1 cellular context compared by ENCODE assay signal in the genomic region with DNA sequence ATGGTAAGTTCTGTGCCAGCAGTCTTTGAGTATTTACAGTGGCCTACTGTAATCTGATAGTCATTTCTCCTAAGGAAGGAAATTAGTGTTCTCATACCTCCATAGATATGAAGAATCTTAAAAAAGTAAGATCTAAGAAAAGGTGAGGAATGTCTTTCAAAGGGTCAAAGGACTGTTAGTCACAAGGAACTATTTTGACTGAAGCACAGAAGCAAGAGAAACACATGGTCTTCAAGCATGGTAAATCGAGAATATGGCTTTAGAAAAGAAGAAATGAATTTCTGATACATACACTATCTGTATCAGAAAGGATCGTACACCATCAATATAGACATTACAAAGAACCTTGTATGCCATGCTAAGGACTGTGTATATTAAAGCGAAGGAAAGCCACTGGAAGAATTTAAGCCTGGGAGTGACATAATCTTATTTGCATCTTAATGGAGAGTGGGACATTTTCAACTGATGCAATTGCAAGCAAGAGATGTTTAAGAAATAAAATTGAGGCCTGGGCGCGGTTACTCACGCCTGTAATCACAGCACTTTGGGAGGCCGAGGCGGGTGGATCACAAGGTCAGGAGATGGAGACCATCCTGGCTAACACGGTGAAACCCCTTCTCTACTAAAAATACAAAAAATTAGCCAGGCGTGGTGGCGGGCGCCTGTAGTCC.
A peak's percentile ranks its signal among the peaks of the same experiment; 100 is the strongest.
TF ChIP-seq lines count a peak whose summit lies in the region.

No MANE protein-coding gene starts in this region.

TF ChIP-seq in K562, 482 proteins besides CTCF, POLR2A, EP300 and RAD21 (continues in another document):
- TF ChIP-seq SMARCB1 (IDR thresholded peaks at IDR 0.05; ENCODE audit: insufficient read length, low read depth) = no peak
- TF ChIP-seq HDAC2 (IDR thresholded peaks at IDR 0.05) = peak; percentile 29; the same call in 1 of the 2 replicates
- TF ChIP-seq FOXJ2 (tag; IDR thresholded peaks at IDR 0.05) = peak; percentile 23; the same call in 1 of the 2 replicates
- no peak for TF ChIP-seq MAZ (CRISPR knock-in tag; conservative IDR thresholded peaks at IDR 0.05 in 1 of 2, IDR thresholded peaks at IDR 0.05 in 1 of 2)
- TF ChIP-seq MEF2A (IDR thresholded peaks at IDR 0.05; ENCODE audit: control insufficient read depth, low read depth, low read length) = no peak
- no peak for TF ChIP-seq SIRT6 (IDR thresholded peaks at IDR 0.05; ENCODE audit: low read depth, low read length)
- TF ChIP-seq ESRRA (IDR thresholded peaks at IDR 0.05; ENCODE audit: borderline replicate concordance, low read depth) = peak; percentile 67; the same call in 1 of the 2 replicates
- no peak for TF ChIP-seq ZEB2 (IDR thresholded peaks at IDR 0.05)
- TF ChIP-seq TRIM24 (IDR thresholded peaks at IDR 0.05) = peak; percentile 89 to 96; a peak in 3 of 4 replicates
- no peak for TF ChIP-seq RFX7 (CRISPR knock-in tag; IDR thresholded peaks at IDR 0.05)
- peak; percentile 49; the same call in 1 of the 2 replicates for TF ChIP-seq ARID1B (IDR thresholded peaks at IDR 0.05)
- TF ChIP-seq, protein P1, sequence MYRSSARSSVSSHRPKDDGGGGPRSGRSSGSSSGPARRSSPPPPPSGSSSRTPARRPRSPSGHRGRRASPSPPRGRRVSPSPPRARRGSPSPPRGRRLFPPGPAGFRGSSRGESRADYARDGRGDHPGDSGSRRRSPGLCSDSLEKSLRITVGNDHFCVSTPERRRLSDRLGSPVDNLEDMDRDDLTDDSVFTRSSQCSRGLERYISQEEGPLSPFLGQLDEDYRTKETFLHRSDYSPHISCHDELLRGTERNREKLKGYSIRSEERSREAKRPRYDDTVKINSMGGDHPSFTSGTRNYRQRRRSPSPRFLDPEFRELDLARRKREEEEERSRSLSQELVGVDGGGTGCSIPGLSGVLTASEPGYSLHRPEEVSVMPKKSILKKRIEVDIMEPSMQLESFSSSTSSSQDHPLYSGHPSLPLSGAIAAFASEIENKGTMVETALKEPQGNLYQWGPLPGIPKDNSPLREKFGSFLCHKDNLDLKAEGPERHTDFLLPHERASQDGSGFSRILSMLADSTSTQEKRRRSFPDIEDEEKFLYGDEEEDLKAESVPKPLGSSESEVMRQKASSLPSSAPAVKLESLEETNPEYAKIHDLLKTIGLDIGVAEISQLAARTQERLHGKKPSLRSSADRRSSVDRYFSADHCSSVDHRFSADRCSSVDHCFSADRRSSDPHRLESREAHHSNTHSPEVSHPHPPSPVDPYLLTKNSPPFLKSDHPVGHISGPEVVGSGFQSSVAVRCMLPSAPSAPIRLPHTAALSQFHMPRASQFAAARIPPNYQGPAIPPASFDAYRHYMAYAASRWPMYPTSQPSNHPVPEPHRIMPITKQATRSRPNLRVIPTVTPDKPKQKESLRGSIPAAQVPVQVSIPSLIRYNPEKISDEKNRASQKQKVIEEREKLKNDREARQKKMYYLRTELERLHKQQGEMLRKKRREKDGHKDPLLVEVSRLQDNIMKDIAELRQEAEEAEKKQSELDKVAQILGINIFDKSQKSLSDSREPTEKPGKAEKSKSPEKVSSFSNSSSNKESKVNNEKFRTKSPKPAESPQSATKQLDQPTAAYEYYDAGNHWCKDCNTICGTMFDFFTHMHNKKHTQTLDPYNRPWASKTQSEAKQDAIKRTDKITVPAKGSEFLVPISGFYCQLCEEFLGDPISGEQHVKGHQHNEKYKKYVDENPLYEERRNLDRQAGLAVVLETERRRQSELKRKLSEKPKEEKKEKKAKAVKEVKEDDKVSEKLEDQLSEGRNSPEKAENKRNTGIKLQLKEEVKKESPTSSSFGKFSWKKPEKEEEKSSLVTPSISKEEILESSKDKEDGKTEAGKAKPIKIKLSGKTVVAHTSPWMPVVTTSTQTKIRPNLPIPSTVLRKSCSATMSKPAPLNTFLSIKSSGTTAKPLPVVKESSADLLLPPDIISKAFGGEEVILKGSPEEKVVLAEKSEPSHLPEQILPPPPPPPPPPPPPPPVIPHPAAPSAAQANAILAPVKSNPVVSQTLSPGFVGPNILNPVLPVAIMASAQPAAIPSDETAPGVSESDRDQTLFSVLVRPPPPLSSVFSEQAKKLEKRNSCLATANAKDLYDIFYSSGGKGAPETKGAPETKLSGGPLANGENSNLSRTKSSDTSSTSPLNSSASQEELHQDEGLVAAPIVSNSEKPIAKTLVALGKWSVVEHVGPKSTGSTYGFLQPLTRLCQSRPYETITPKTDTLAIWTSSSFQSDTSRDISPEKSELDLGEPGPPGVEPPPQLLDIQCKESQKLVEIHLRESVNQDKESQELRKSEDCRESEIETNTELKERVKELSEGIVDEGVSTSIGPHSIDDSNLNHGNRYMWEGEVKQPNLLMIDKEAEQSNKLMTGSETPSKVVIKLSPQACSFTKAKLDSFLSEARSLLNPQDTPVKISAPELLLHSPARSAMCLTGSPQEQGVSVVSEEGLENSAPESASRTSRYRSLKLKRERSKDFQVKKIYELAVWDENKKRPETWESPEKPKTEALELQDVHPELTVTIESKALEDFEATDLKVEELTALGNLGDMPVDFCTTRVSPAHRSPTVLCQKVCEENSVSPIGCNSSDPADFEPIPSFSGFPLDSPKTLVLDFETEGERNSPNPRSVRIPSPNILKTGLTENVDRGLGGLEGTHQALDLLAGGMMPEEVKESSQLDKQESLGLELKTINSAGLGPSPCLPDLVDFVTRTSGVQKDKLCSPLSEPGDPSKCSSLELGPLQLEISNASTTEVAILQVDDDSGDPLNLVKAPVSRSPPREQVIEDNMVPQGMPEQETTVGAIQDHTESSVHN (IDR thresholded peaks at IDR 0.05; ENCODE audit: borderline replicate concordance in 1 of 2, low read depth in 1 of 2) = peak in 1 of 2 experiments; percentile 52; a peak in 1 of 4 replicates
- TF ChIP-seq RB1 (IDR thresholded peaks at IDR 0.05; ENCODE audit: low read depth) = no peak
- TF ChIP-seq, protein P2, sequence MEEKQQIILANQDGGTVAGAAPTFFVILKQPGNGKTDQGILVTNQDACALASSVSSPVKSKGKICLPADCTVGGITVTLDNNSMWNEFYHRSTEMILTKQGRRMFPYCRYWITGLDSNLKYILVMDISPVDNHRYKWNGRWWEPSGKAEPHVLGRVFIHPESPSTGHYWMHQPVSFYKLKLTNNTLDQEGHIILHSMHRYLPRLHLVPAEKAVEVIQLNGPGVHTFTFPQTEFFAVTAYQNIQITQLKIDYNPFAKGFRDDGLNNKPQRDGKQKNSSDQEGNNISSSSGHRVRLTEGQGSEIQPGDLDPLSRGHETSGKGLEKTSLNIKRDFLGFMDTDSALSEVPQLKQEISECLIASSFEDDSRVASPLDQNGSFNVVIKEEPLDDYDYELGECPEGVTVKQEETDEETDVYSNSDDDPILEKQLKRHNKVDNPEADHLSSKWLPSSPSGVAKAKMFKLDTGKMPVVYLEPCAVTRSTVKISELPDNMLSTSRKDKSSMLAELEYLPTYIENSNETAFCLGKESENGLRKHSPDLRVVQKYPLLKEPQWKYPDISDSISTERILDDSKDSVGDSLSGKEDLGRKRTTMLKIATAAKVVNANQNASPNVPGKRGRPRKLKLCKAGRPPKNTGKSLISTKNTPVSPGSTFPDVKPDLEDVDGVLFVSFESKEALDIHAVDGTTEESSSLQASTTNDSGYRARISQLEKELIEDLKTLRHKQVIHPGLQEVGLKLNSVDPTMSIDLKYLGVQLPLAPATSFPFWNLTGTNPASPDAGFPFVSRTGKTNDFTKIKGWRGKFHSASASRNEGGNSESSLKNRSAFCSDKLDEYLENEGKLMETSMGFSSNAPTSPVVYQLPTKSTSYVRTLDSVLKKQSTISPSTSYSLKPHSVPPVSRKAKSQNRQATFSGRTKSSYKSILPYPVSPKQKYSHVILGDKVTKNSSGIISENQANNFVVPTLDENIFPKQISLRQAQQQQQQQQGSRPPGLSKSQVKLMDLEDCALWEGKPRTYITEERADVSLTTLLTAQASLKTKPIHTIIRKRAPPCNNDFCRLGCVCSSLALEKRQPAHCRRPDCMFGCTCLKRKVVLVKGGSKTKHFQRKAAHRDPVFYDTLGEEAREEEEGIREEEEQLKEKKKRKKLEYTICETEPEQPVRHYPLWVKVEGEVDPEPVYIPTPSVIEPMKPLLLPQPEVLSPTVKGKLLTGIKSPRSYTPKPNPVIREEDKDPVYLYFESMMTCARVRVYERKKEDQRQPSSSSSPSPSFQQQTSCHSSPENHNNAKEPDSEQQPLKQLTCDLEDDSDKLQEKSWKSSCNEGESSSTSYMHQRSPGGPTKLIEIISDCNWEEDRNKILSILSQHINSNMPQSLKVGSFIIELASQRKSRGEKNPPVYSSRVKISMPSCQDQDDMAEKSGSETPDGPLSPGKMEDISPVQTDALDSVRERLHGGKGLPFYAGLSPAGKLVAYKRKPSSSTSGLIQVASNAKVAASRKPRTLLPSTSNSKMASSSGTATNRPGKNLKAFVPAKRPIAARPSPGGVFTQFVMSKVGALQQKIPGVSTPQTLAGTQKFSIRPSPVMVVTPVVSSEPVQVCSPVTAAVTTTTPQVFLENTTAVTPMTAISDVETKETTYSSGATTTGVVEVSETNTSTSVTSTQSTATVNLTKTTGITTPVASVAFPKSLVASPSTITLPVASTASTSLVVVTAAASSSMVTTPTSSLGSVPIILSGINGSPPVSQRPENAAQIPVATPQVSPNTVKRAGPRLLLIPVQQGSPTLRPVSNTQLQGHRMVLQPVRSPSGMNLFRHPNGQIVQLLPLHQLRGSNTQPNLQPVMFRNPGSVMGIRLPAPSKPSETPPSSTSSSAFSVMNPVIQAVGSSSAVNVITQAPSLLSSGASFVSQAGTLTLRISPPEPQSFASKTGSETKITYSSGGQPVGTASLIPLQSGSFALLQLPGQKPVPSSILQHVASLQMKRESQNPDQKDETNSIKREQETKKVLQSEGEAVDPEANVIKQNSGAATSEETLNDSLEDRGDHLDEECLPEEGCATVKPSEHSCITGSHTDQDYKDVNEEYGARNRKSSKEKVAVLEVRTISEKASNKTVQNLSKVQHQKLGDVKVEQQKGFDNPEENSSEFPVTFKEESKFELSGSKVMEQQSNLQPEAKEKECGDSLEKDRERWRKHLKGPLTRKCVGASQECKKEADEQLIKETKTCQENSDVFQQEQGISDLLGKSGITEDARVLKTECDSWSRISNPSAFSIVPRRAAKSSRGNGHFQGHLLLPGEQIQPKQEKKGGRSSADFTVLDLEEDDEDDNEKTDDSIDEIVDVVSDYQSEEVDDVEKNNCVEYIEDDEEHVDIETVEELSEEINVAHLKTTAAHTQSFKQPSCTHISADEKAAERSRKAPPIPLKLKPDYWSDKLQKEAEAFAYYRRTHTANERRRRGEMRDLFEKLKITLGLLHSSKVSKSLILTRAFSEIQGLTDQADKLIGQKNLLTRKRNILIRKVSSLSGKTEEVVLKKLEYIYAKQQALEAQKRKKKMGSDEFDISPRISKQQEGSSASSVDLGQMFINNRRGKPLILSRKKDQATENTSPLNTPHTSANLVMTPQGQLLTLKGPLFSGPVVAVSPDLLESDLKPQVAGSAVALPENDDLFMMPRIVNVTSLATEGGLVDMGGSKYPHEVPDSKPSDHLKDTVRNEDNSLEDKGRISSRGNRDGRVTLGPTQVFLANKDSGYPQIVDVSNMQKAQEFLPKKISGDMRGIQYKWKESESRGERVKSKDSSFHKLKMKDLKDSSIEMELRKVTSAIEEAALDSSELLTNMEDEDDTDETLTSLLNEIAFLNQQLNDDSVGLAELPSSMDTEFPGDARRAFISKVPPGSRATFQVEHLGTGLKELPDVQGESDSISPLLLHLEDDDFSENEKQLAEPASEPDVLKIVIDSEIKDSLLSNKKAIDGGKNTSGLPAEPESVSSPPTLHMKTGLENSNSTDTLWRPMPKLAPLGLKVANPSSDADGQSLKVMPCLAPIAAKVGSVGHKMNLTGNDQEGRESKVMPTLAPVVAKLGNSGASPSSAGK (IDR thresholded peaks at IDR 0.05) = peak; percentile 60
- no peak; the same call in 1 of the 2 replicates for TF ChIP-seq PTTG1 (tag; IDR thresholded peaks at IDR 0.05; ENCODE audit: low read depth)
- peak; percentile 82 for TF ChIP-seq L3MBTL2 (IDR thresholded peaks at IDR 0.05)
- TF ChIP-seq ATF7 (IDR thresholded peaks at IDR 0.05) = peak; percentile 93
- peak; percentile 54; the same call in 1 of the 2 replicates for TF ChIP-seq ZNF24 (IDR thresholded peaks at IDR 0.05)
- TF ChIP-seq DMBX1 (CRISPR knock-in tag; IDR thresholded peaks at IDR 0.05; ENCODE audit: borderline replicate concordance) = peak; percentile 91; the same call in 1 of the 2 replicates
- TF ChIP-seq RBBP5 (IDR thresholded peaks at IDR 0.05; ENCODE audit: borderline replicate concordance, insufficient read depth, low read length, poor library complexity, severe bottlenecking) = no peak
- TF ChIP-seq DNMT1 (IDR thresholded peaks at IDR 0.05) = no peak
- TF ChIP-seq ZNF584 (CRISPR knock-in tag; IDR thresholded peaks at IDR 0.05; ENCODE audit: low read depth) = 0 out of 2 replicates have a peak, but pooled peaks have one; percentile 63
- TF ChIP-seq STAT5B (CRISPR knock-in tag; IDR thresholded peaks at IDR 0.05) = no peak
- TF ChIP-seq HDAC8 (tag; IDR thresholded peaks at IDR 0.05) = peak; percentile 77
- TF ChIP-seq ZNF589 (CRISPR knock-in tag; IDR thresholded peaks at IDR 0.05; ENCODE audit: low read depth) = peak; percentile 82; the same call in 1 of the 2 replicates
- TF ChIP-seq XRCC3 (IDR thresholded peaks at IDR 0.05) = no peak
- TF ChIP-seq ASH1L (IDR thresholded peaks at IDR 0.05; ENCODE audit: borderline replicate concordance, low read depth, partially characterized antibody) = no peak
- TF ChIP-seq, protein P3, sequence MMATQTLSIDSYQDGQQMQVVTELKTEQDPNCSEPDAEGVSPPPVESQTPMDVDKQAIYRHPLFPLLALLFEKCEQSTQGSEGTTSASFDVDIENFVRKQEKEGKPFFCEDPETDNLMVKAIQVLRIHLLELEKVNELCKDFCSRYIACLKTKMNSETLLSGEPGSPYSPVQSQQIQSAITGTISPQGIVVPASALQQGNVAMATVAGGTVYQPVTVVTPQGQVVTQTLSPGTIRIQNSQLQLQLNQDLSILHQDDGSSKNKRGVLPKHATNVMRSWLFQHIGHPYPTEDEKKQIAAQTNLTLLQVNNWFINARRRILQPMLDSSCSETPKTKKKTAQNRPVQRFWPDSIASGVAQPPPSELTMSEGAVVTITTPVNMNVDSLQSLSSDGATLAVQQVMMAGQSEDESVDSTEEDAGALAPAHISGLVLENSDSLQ (IDR thresholded peaks at IDR 0.05) = peak; percentile 19; the same call in 1 of the 2 replicates
- TF ChIP-seq CTBP1 (IDR thresholded peaks at IDR 0.05; ENCODE audit: borderline replicate concordance) = peak; percentile 61; the same call in 1 of the 2 replicates
- TF ChIP-seq CBX1 (IDR thresholded peaks at IDR 0.05; ENCODE audit: low read depth) = no peak
- no peak for TF ChIP-seq ZNF311 (CRISPR knock-in tag; IDR thresholded peaks at IDR 0.05)
- TF ChIP-seq, protein P4, sequence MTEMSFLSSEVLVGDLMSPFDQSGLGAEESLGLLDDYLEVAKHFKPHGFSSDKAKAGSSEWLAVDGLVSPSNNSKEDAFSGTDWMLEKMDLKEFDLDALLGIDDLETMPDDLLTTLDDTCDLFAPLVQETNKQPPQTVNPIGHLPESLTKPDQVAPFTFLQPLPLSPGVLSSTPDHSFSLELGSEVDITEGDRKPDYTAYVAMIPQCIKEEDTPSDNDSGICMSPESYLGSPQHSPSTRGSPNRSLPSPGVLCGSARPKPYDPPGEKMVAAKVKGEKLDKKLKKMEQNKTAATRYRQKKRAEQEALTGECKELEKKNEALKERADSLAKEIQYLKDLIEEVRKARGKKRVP (CRISPR knock-in tag; IDR thresholded peaks at IDR 0.05) = peak; percentile 92
- TF ChIP-seq FOXA1 (IDR thresholded peaks at IDR 0.05; ENCODE audit: borderline replicate concordance) = no peak
- TF ChIP-seq NR2C2 (CRISPR knock-in tag; IDR thresholded peaks at IDR 0.05) = no peak
- TF ChIP-seq NR2C2 (tag; IDR thresholded peaks at IDR 0.05) = peak; percentile 36; the same call in 1 of the 2 replicates
- peak; percentile 86 for TF ChIP-seq SMAD4 (CRISPR knock-in tag; conservative IDR thresholded peaks at IDR 0.05)
